18 cellular contexts compared by ENCODE assay signal in genomic region chr2:128611421-128612320, GRCh38.
"Had no signal": no experiment of that assay in that cellular context is flagged by ENCODE, and none has a peak within 500 bp of the region (broad histone marks: within the 10 kb centered on the region; RNA-seq: fewer than 3 reads in every experiment).

No MANE protein-coding gene starts in this region.

- H3K4me1 ChIP-seq: gastrocnemius medialis, neural progenitor cell, pancreas had no signal

- H3K4me1 Mint-ChIP-seq: memory B cell; naive thymus-derived CD4-positive, alpha-beta T cell; stimulated activated naive B cell treated with anti-CD40 and anti-IgM and Interleukin-4, amounts not matched to agents 10 μg/mL and 1 μg/mL and 100 μg/mL, for 72 hours had no signal

- DNase-seq: activated CD4-positive, alpha-beta T cell treated with anti-CD3 and anti-CD28 coated beads for 1 hour; activated naive CD4-positive, alpha-beta T cell; anterior cingulate cortex; cortex of kidney; effector CD4-positive, alpha-beta T cell; gastrocnemius medialis; head of caudate nucleus; kidney glomerular epithelial cell; left ventricle myocardium superior; naive thymus-derived CD4-positive, alpha-beta T cell; stimulated activated naive B cell treated with anti-CD40 and anti-IgM and Interleukin-4, amounts not matched to agents 10 μg/mL and 1 μg/mL and 100 μg/mL, for 72 hours; T-helper 2 cell had no signal

- H3K27ac Mint-ChIP-seq: activated T-helper 1 cell treated with anti-CD3 and anti-CD28 coated beads, Interleukin-12 subunit alpha, Interleukin-12 subunit beta, Interleukin-2, Interleukin-4 antibody, amounts not matched to agents 30 ng/mL and 10 ng/mL and 1 ng/mL, durations not matched to agents 14 hours and 24 hours and 36 hours; memory B cell; naive thymus-derived CD4-positive, alpha-beta T cell; neural progenitor cell; stimulated activated naive B cell treated with anti-CD40 and anti-IgM and Interleukin-4, amounts not matched to agents 10 μg/mL and 1 μg/mL and 100 μg/mL, for 72 hours had no signal

- H3K4me3 Mint-ChIP-seq: activated T-helper 1 cell treated with anti-CD3 and anti-CD28 coated beads, Interleukin-12 subunit alpha, Interleukin-12 subunit beta, Interleukin-2, Interleukin-4 antibody, amounts not matched to agents 30 ng/mL and 10 ng/mL and 1 ng/mL, durations not matched to agents 14 hours and 24 hours and 36 hours; memory B cell; naive thymus-derived CD4-positive, alpha-beta T cell; neural progenitor cell; stimulated activated naive B cell treated with anti-CD40 and anti-IgM and Interleukin-4, amounts not matched to agents 10 μg/mL and 1 μg/mL and 100 μg/mL, for 72 hours had no signal

- H3K9me3 Mint-ChIP-seq: memory B cell had no signal

- FAIRE-seq: pancreas had no signal

- H3K27me3 ChIP-seq: gastrocnemius medialis, neural progenitor cell, pancreas had no signal

- H3K9ac ChIP-seq: neural progenitor cell had no signal

- H3K27ac ChIP-seq: gastrocnemius medialis, neural progenitor cell, pancreas, VCaP had no signal

- ATAC-seq: esophagus mucosa; gastrocnemius medialis; left ventricle myocardium superior; naive thymus-derived CD4-positive, alpha-beta T cell; pancreas; stimulated activated naive B cell treated with anti-CD40 and anti-IgM and Interleukin-4, amounts not matched to agents 10 μg/mL and 1 μg/mL and 100 μg/mL, for 72 hours had no signal

- H3K9me3 ChIP-seq: gastrocnemius medialis, pancreas had no signal

- H3K27me3 Mint-ChIP-seq: stimulated activated naive B cell treated with anti-CD40 and anti-IgM and Interleukin-4, amounts not matched to agents 10 μg/mL and 1 μg/mL and 100 μg/mL, for 72 hours had no signal

- H3K36me3 Mint-ChIP-seq: memory B cell; naive thymus-derived CD4-positive, alpha-beta T cell; neural progenitor cell; stimulated activated naive B cell treated with anti-CD40 and anti-IgM and Interleukin-4, amounts not matched to agents 10 μg/mL and 1 μg/mL and 100 μg/mL, for 72 hours had no signal

- H3K36me3 ChIP-seq: gastrocnemius medialis, neural progenitor cell, pancreas had no signal

- H3K4me2 ChIP-seq: neural progenitor cell had no signal

- H2AFZ ChIP-seq: neural progenitor cell had no signal

- H3K4me3 ChIP-seq: gastrocnemius medialis, neural progenitor cell, pancreas had no signal
